ENCODE assay signal across 1 cellular context in the genomic region with DNA sequence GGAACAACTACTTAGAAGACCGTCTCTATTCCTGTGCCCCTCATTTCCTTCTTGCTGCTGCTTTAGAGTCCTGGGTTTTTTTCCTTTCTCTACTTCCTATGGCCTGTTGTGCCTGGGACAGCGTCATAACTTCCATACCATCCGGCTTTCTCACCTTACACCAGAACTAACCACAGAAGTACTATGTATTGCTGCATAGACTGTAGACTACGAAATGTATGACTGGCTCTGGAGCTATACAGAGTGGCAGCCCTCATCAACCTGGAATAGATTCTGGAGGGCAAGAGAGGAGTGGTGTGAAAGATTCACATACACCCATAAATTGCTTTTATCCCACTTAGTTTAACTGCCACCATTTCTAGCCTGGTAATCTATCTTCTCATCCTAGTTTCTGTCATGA.
A peak's percentile ranks its signal among the peaks of the same experiment; 100 is the strongest.
TF ChIP-seq lines count a peak whose summit lies in the region.

No MANE protein-coding gene starts in this region.

TF ChIP-seq in HepG2, 621 proteins besides CTCF, POLR2A, EP300 and RAD21:
- TF ChIP-seq ZNF333 (CRISPR knock-in tag; IDR thresholded peaks at IDR 0.05; ENCODE audit: borderline replicate concordance), result no peak
- peak; percentile 84 for TF ChIP-seq RBM22 (optimal IDR thresholded peaks at IDR 0.05; ENCODE audit: low read length)
